Comparison of ENCODE assay signal across 8 cellular contexts in genomic region chr2:222917212-222917611, GRCh38. TPM values are rescaled to one million over a fixed set of nuclear protein-coding genes. Genes with fewer than 3 reads are reported as not detected.
A peak's percentile ranks its signal among the peaks of the same experiment; 100 is the strongest.
DNase-seq lines count a peak whose midpoint lies in the region; ATAC-seq, FAIRE-seq and TF ChIP-seq lines count a peak whose summit lies in the region.
"Not testable (repeated sequence)": the region's sequence is repeated elsewhere in the genome, so short reads cannot be mapped to it uniquely, and the experiment has no call there.

No MANE protein-coding gene starts in this region.

- H3K27ac ChIP-seq in GM23338 (ENCODE audit: low read depth): 0 out of 2 replicates have a peak overlapping the region, but pooled peaks have one; percentile 13
- peak overlapping the region; percentile 3; the same call in 1 of the 2 replicates for H3K27ac ChIP-seq in PC-9
- peak overlapping the region; percentile 61; the same call in 1 of the 2 replicates for H3K27ac ChIP-seq in VCaP
- not testable (repeated sequence) for H3K27ac ChIP-seq in astrocyte (ENCODE audit: low read depth, low read length); HepG2 (ENCODE audit: extremely low read length, insufficient read depth, low read length)
- peak overlapping the region in 3 of 4 donors; percentile 11 to 57 (median 19) for H3K27ac ChIP-seq in gastrocnemius medialis
- H3K27ac ChIP-seq in stomach: peak overlapping the region in 3 of 5 donors; percentile 23 to 44 (median 27)

- in situ Hi-C loops in HepG2 (cut with HindIII; ENCODE audit: extremely low pct_ligation_motif_present, low pct_unique_long_range_greater_than_20kb); gastrocnemius medialis (cut with MboI; ENCODE audit: low sequenced_read_pairs in 4 of 4): not testable (repeated sequence)

- not testable (repeated sequence) for ATAC-seq in GM23338, gastrocnemius medialis
- peak; percentile 10; the same call in 1 of the 3 replicates for ATAC-seq in HepG2

- H3K4me1 Mint-ChIP-seq in GM23338: peaks cover 46% of the 10 kb centered on the region
- H3K4me1 Mint-ChIP-seq in astrocyte (ENCODE audit: low read depth, unreplicated experiment): peaks cover 34% of the 10 kb centered on the region
- H3K4me1 Mint-ChIP-seq in osteocyte (ENCODE audit: unreplicated experiment): peaks cover 48% of the 10 kb centered on the region

- TF ChIP-seq CTCF in GM23338 (conservative IDR thresholded peaks at IDR 0.05; ENCODE audit: low read depth in 2 of 2); PC-9 (conservative IDR thresholded peaks at IDR 0.05); VCaP (conservative IDR thresholded peaks at IDR 0.05); astrocyte (IDR thresholded peaks at IDR 0.05; ENCODE audit: insufficient read depth, low read depth, low read length); HepG2 (CRISPR knock-in tag; IDR thresholded peaks at IDR 0.05); osteocyte (IDR thresholded peaks at IDR 0.05); gastrocnemius medialis (IDR thresholded peaks at IDR 0.05 in 4 of 5, conservative IDR thresholded peaks at IDR 0.05 in 1 of 5); stomach (IDR thresholded peaks at IDR 0.05): not testable (repeated sequence)

- not testable (repeated sequence) for H3K9me3 Mint-ChIP-seq in GM23338; astrocyte (ENCODE audit: unreplicated experiment); osteocyte (ENCODE audit: unreplicated experiment)

- DNase-seq in GM23338 (ENCODE audit: low spot score); PC-9; astrocyte (ENCODE audit: low read depth); HepG2 (ENCODE audit: low spot score); osteocyte (ENCODE audit: extremely low spot score, unreplicated experiment); gastrocnemius medialis; stomach: not testable (repeated sequence)

- WGBS in HepG2 (ENCODE audit: low lambda C conversion rate): 49% methylated on average over 9 of the region's 9 CpGs
- WGBS in stomach, 5 donors: 35 to 68% (median 41%) methylated on average over 9 of the region's 9 CpGs

- H3K36me3 Mint-ChIP-seq in GM23338 (ENCODE audit: low read depth): peaks cover 36% of the 10 kb centered on the region
- peaks cover 11% of the 10 kb centered on the region for H3K36me3 Mint-ChIP-seq in astrocyte (ENCODE audit: low read depth, unreplicated experiment)
- peaks cover 26% of the 10 kb centered on the region for H3K36me3 Mint-ChIP-seq in osteocyte (ENCODE audit: unreplicated experiment)

- BruUV-seq in PC-9 (replicated peaks; lab: Mats Ljungman, UMichigan); HepG2 (replicated peaks; lab: Mats Ljungman, UMichigan): not testable (repeated sequence)

- not testable (repeated sequence) for H3K27me3 Mint-ChIP-seq in GM23338 (ENCODE audit: insufficient read depth, low read depth, poor library complexity); astrocyte (ENCODE audit: low read depth, unreplicated experiment); osteocyte (ENCODE audit: unreplicated experiment)

- not testable (repeated sequence) for H3K36me3 ChIP-seq in GM23338 (ENCODE audit: insufficient read depth); gastrocnemius medialis
- peaks cover 93% of the 10 kb centered on the region for H3K36me3 ChIP-seq in PC-9 (ENCODE audit: low read depth)
- H3K36me3 ChIP-seq in astrocyte (ENCODE audit: insufficient read depth, low read length): peaks cover 23% of the 10 kb centered on the region
- H3K36me3 ChIP-seq in HepG2 (replicated peaks in 1 of 2; ENCODE audit: control insufficient read depth in 1 of 2, insufficient read depth in 2 of 2, low read length in 2 of 2): peaks cover 21 to 89% of the 10 kb centered on the region in 2 experiments
- peaks cover 15 to 51% (median 47%) of the 10 kb centered on the region in 4 donors for H3K36me3 ChIP-seq in stomach

- not testable (repeated sequence) for TF ChIP-seq EP300 in HepG2 (IDR thresholded peaks at IDR 0.05; ENCODE audit: low read depth in 2 of 2, low read length in 2 of 2); HepG2 (CRISPR knock-in tag; IDR thresholded peaks at IDR 0.05; ENCODE audit: borderline replicate concordance); stomach (IDR thresholded peaks at IDR 0.05)

- H3K4me2 ChIP-seq in GM23338; PC-9; astrocyte (ENCODE audit: low read length); HepG2 (ENCODE audit: low read depth, low read length): not testable (repeated sequence)

- not testable (repeated sequence) for FAIRE-seq in astrocyte (lab: Jason Lieb, UNC); HepG2 (lab: Jason Lieb, UNC)

- not testable (repeated sequence) for H3K9ac ChIP-seq in astrocyte (ENCODE audit: low read length); HepG2 (ENCODE audit: insufficient read depth, low read depth, low read length)

- not testable (repeated sequence) for H3K27ac Mint-ChIP-seq in GM23338
- H3K27ac Mint-ChIP-seq in astrocyte (ENCODE audit: unreplicated experiment) (peak overlapping the region; percentile 14), osteocyte (ENCODE audit: unreplicated experiment) (peak overlapping the region; percentile 65)

- not testable (repeated sequence) for H3K9me3 ChIP-seq in PC-9 (ENCODE audit: insufficient read depth, low read depth); astrocyte (ENCODE audit: insufficient read depth, low read depth, low read length); HepG2 (ENCODE audit: low read length); gastrocnemius medialis; stomach

- H3F3A ChIP-seq in GM23338 (replicated peaks; ENCODE audit: low read depth): not testable (repeated sequence)
- peaks cover 97% of the 10 kb centered on the region for H3F3A ChIP-seq in PC-9 (ENCODE audit: insufficient read depth, low read depth)

- CTCF ChIA-PET in PC-9 (lab: Charles Lee): interaction anchor here (0.6 kb wide), 1 partner anchor 34 kb away, joined by 8 read pairs; no protein-coding TSS in a partner anchor
- CTCF ChIA-PET in HepG2 (lab: Yijun Ruan, JAX; ENCODE audit: low intra/inter-chr PET ratio, low total read pairs): interaction anchor here (4.2 kb wide), 1 partner anchor 226 kb away, joined by 32 read pairs; no protein-coding TSS in a partner anchor

- intact Hi-C loops in PC-9 (cut with micrococcal nuclease; ENCODE audit: unreplicated experiment): loop anchor here (5.0 kb wide), 1 partner anchor 185 kb away; no protein-coding TSS in a partner anchor
- intact Hi-C loops in HepG2 (cut with micrococcal nuclease; ENCODE audit: unreplicated experiment); gastrocnemius medialis (cut with DNase I; ENCODE audit: low total_unique reads); stomach (cut with DNase I; ENCODE audit: low total_unique reads): not testable (repeated sequence)

- H3K79me2 ChIP-seq in GM23338 (replicated peaks; ENCODE audit: insufficient read depth): peaks cover 56% of the 10 kb centered on the region
- H3K79me2 ChIP-seq in PC-9 (ENCODE audit: low read depth): peaks cover 96% of the 10 kb centered on the region
- peaks cover 43% of the 10 kb centered on the region for H3K79me2 ChIP-seq in astrocyte (ENCODE audit: insufficient read depth, low read length)
- peaks cover 79% of the 10 kb centered on the region for H3K79me2 ChIP-seq in HepG2 (ENCODE audit: insufficient read depth, low read length)

- H3K4me1 ChIP-seq in GM23338 (ENCODE audit: insufficient read depth): peaks cover 23% of the 10 kb centered on the region
- peaks cover 28% of the 10 kb centered on the region for H3K4me1 ChIP-seq in PC-9 (replicated peaks; ENCODE audit: insufficient read depth)
- peaks cover 15% of the 10 kb centered on the region for H3K4me1 ChIP-seq in astrocyte (ENCODE audit: insufficient read depth, low read length)
- peaks cover 52% of the 10 kb centered on the region for H3K4me1 ChIP-seq in HepG2 (ENCODE audit: insufficient read depth, low read length)
- peaks cover 44 to 60% of the 10 kb centered on the region in 2 donors for H3K4me1 ChIP-seq in gastrocnemius medialis
- H3K4me1 ChIP-seq in stomach: peaks cover 40 to 84% (median 54%) of the 10 kb centered on the region in 4 donors

- not testable (repeated sequence) for H3K9me2 ChIP-seq in GM23338 (ENCODE audit: insufficient read depth); PC-9 (ENCODE audit: insufficient read depth)

- POLR2A ChIA-PET in PC-9 (lab: Charles Lee; ENCODE audit: unreplicated experiment): interaction anchor here (0.6 kb wide), 1 partner anchor 42 kb away, joined by 3 read pairs; no protein-coding TSS in a partner anchor
- POLR2A ChIA-PET in HepG2 (lab: Yijun Ruan, JAX): not testable (repeated sequence)

- not testable (repeated sequence) for H4K20me1 ChIP-seq in GM23338 (replicated peaks; ENCODE audit: insufficient read depth)
- peaks cover 86% of the 10 kb centered on the region for H4K20me1 ChIP-seq in PC-9 (ENCODE audit: insufficient read depth)
- peaks cover 33% of the 10 kb centered on the region for H4K20me1 ChIP-seq in astrocyte (ENCODE audit: insufficient read depth, low read length)
- H4K20me1 ChIP-seq in HepG2 (ENCODE audit: insufficient read depth, low read length): peaks cover 61% of the 10 kb centered on the region

- H3K4me3 ChIP-seq in GM23338; PC-9; astrocyte (ENCODE audit: insufficient read depth, low read depth, low read length); HepG2 (replicated peaks in 1 of 3; ENCODE audit: insufficient read depth in 1 of 3, low read depth in 2 of 3, low read length in 3 of 3); gastrocnemius medialis; stomach: not testable (repeated sequence)

- TF ChIP-seq RAD21 in HepG2 (CRISPR knock-in tag; IDR thresholded peaks at IDR 0.05): not testable (repeated sequence)

- not testable (repeated sequence) for H3K27me3 ChIP-seq in GM23338 (ENCODE audit: insufficient read depth); PC-9 (ENCODE audit: insufficient read depth, low read depth); astrocyte (ENCODE audit: insufficient read depth, low read length); HepG2 (ENCODE audit: control insufficient read depth in 1 of 2, insufficient read depth in 2 of 2, low read length in 2 of 2); gastrocnemius medialis; stomach

- not testable (repeated sequence) for H3K4me3 Mint-ChIP-seq in GM23338; astrocyte (ENCODE audit: unreplicated experiment); osteocyte (ENCODE audit: unreplicated experiment)

- H2AFZ ChIP-seq in GM23338; PC-9; astrocyte (ENCODE audit: low read depth, low read length); HepG2 (ENCODE audit: low read length): not testable (repeated sequence)

- not testable (repeated sequence) for TF ChIP-seq POLR2A in HepG2 (IDR thresholded peaks at IDR 0.05; ENCODE audit: insufficient read depth in 1 of 2, low read depth in 2 of 2, low read length in 2 of 2); gastrocnemius medialis (IDR thresholded peaks at IDR 0.05); stomach (IDR thresholded peaks at IDR 0.05)

RNA-seq across cellular contexts. Expression of gene ACSL3, which starts 56.4 kb away (rescaled TPM):
- total RNA-seq in GM23338 (2014; rRNA removed; shearing (Covaris generic)): 130 and 132 TPM in 2 replicates
- 50.4 and 55.3 TPM in 2 replicates for polyA plus RNA-seq in GM23338 (2016; fragmentation: Nextera tagmentation; extraction: Ambion mirVana)
- 300 and 446 TPM in 2 replicates for total RNA-seq in PC-9 (2021)
- total RNA-seq in astrocyte: 144 and 163 TPM in 2 replicates
- total RNA-seq in HepG2 (2016; rRNA removed; fragmentation: Illumina TruSeq; extraction: Trizol): 168 and 305 TPM in 2 replicates
- total RNA-seq in HepG2 (2016; cell fraction: cytosol; rRNA removed; fragmentation: Illumina TruSeq; extraction: Trizol; ENCODE audit: low read depth): 76.3 and 94.9 TPM in 2 replicates
- 169 and 295 TPM in 2 replicates for total RNA-seq in HepG2 (2016; cell fraction: insoluble cytoplasmic fraction; rRNA removed; fragmentation: Illumina TruSeq; extraction: Trizol)
- total RNA-seq in HepG2 (2016; cell fraction: membrane; rRNA removed; fragmentation: Illumina TruSeq; extraction: Trizol): 55.2 and 64.8 TPM in 2 replicates
- 307 and 341 TPM in 2 replicates for total RNA-seq in HepG2 (2016; cell fraction: nucleus; rRNA removed; fragmentation: Illumina TruSeq; extraction: Trizol)
- polyA plus RNA-seq in HepG2 (2011; rRNA removed): 365 and 432 TPM in 2 replicates
- 235 and 319 TPM in 2 replicates for polyA plus RNA-seq in HepG2 (2011; cell fraction: cytosol; rRNA removed)
- 101 and 136 TPM in 2 replicates for polyA plus RNA-seq in HepG2 (2011; cell fraction: nucleus; rRNA removed)
- 299 and 342 TPM in 2 replicates for polyA plus RNA-seq in HepG2 (2012)
- polyA plus RNA-seq in HepG2 (2016; cell fraction: cytosol; fragmentation: Illumina TruSeq; extraction: Trizol; ENCODE audit: low read depth): 9.3 and 12.3 TPM in 2 replicates
- polyA plus RNA-seq in HepG2 (2016; cell fraction: insoluble cytoplasmic fraction; fragmentation: Illumina TruSeq; extraction: Trizol; ENCODE audit: low read depth): 107 and 108 TPM in 2 replicates
- 14.4 and 18.9 TPM in 2 replicates for polyA plus RNA-seq in HepG2 (2016; cell fraction: membrane; fragmentation: Illumina TruSeq; extraction: Trizol; ENCODE audit: low read depth)
- 272 TPM in 2 replicates for polyA plus RNA-seq in HepG2 (2016; cell fraction: nucleus; fragmentation: Illumina TruSeq; extraction: Trizol; ENCODE audit: insufficient read depth, low read depth)
- polyA minus RNA-seq in HepG2 (2011; rRNA and poly(A)+ RNA removed; ENCODE audit: low replicate concordance): 80.5 and 445 TPM in 2 replicates
- polyA minus RNA-seq in HepG2 (2011; cell fraction: cytosol; rRNA and poly(A)+ RNA removed): 370 and 593 TPM in 2 replicates
- polyA minus RNA-seq in HepG2 (2011; cell fraction: nucleus; rRNA and poly(A)+ RNA removed): 667 and 745 TPM in 2 replicates
- 129 and 131 TPM in 2 replicates for total RNA-seq in osteocyte
- 10 to 100 TPM; 34.7 to 56.8 (median 38.2) TPM for total RNA-seq in gastrocnemius medialis
- total RNA-seq in stomach: 100 to 1,000 TPM in 2 of 5 donors, 10 to 100 TPM in 3; 13.4 to 234 (median 92.4) TPM
- 10 to 100 TPM; 10.5 to 18.7 (median 17.7) TPM for polyA plus RNA-seq in stomach
